25 cellular contexts compared by ENCODE assay signal in the genomic region with DNA sequence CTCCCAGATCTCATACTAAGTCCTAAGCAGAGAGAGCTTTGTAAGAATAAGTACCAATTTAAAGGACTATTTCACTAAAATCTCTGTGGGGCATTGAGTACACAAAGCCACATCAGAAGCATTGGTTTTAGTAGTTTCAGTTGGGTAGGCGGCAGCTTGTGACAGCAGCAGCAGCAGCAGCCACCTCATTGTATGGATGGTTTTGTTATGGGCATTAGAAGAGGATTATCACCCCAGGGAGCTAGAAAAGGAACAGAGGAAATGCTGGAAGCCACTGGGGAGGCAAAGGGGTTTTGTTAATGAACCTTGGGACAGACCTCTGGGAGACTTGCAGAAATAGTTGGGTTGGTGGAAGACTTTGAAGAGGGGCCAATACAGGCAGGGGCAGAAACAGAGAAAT.
A peak's percentile ranks its signal among the peaks of the same experiment; 100 is the strongest.
DNase-seq lines count a peak whose midpoint lies in the region; ATAC-seq lines count a peak whose summit lies in the region.
"Had no signal": no experiment of that assay in that cellular context is flagged by ENCODE, and none has a peak within 500 bp of the region (broad histone marks: within the 10 kb centered on the region; RNA-seq: fewer than 3 reads in every experiment).

No MANE protein-coding gene starts in this region.

- H3K4me3 ChIP-seq in BLaER1 (no peak overlapping the region), HAP-1 (no peak overlapping the region), iPS DF 6.9 (ENCODE audit: low read length) (no peak overlapping the region)
- H3K4me3 ChIP-seq: sigmoid colon, SK-N-MC had no signal

- no peaks in the 10 kb centered on the region for H3K9me3 ChIP-seq in BLaER1
- H3K9me3 ChIP-seq in HAP-1: no peaks in the 10 kb centered on the region
- H3K9me3 ChIP-seq in iPS DF 6.9 (ENCODE audit: control insufficient read depth, insufficient read depth, low read length): no peaks in the 10 kb centered on the region
- H3K9me3 ChIP-seq: sigmoid colon had no signal

- peak; percentile 38 to 51 for DNase-seq in HAP-1 (ENCODE audit: low spot score in 2 of 2)
- DNase-seq in NCI-H748 treated with DMSO at 0.1 percent for 48 hours (lab: John Stamatoyannopoulos, UW): peak; percentile 19
- peak; percentile 9 for DNase-seq in iPS DF 6.9 (ENCODE audit: low read depth, low spot score)
- DNase-seq in activated T-cell treated with anti-CD3 and anti-CD28 coated beads for 4 hours: no peak
- DNase-seq: activated CD4-positive, alpha-beta T cell treated with anti-CD3 and anti-CD28 coated beads for 4 hours; activated CD8-positive, alpha-beta memory T cell treated with anti-CD3 and anti-CD28 coated beads for 24 hours; activated naive CD4-positive, alpha-beta T cell; activated T-cell treated with anti-CD3 and anti-CD28 coated beads, Interleukin-2, amount 50 U/mL, for 24 hours; brain microvascular endothelial cell; head of caudate nucleus; islet precursor cell; Karpas-422; NCI-H187; NCI-H510A; RPMI8226; sigmoid colon; stimulated activated naive CD8-positive, alpha-beta T cell treated with anti-CD3 and anti-CD28 coated beads, Interleukin-15, Interleukin-2, amounts not matched to agents 100 U/mL and 50 U/mL, for 24 hours had no signal

- no peak overlapping the region for H3K9ac ChIP-seq in BLaER1
- H3K9ac ChIP-seq: parathyroid adenoma had no signal

- peak overlapping the region; percentile 10 for H3K4me2 ChIP-seq in BLaER1

- no peak for ATAC-seq in HG03439 (IDR thresholded peaks at IDR 0.05; ENCODE audit: unreplicated experiment)
- ATAC-seq in HG03565 (IDR thresholded peaks at IDR 0.05; ENCODE audit: unreplicated experiment): no peak
- ATAC-seq in HG03280 (IDR thresholded peaks at IDR 0.05; ENCODE audit: unreplicated experiment): no peak
- ATAC-seq: natural killer cell treated with Interleukin-12 subunit alpha and Interleukin-12 subunit beta and Interleukin-15 and Interleukin-18, amount 100 ng/mL, for 72 hours; stimulated activated naive CD8-positive, alpha-beta T cell treated with anti-CD3 and anti-CD28 coated beads, Interleukin-15, Interleukin-2, amounts not matched to agents 100 U/mL and 50 U/mL, for 24 hours had no signal

- no peaks in the 10 kb centered on the region for H4K20me1 ChIP-seq in BLaER1

- in situ Hi-C loops in HAP-1 (cut with MboI; ENCODE audit: low sequenced_read_pairs): no loop called here

- H3K27me3 ChIP-seq in BLaER1: peaks cover 90% of the 10 kb centered on the region
- peaks cover 18% of the 10 kb centered on the region for H3K27me3 ChIP-seq in HAP-1 (ENCODE audit: low read depth)
- no peaks in the 10 kb centered on the region for H3K27me3 ChIP-seq in iPS DF 6.9 (ENCODE audit: control insufficient read depth, insufficient read depth, low read length)
- H3K27me3 ChIP-seq: brain microvascular endothelial cell, sigmoid colon had no signal

- H3K4me1 ChIP-seq in BLaER1: peaks cover 11% of the 10 kb centered on the region
- no peaks in the 10 kb centered on the region for H3K4me1 ChIP-seq in HAP-1
- H3K4me1 ChIP-seq in iPS DF 6.9 (ENCODE audit: control insufficient read depth, insufficient read depth, low read length): peaks cover 4% of the 10 kb centered on the region; the same call in 1 of the 2 replicates
- H3K4me1 ChIP-seq: parathyroid adenoma, sigmoid colon had no signal

- no CpG with 5 or more reads among the region's 1 CpG for WGBS in iPS DF 6.9 (ENCODE audit: insufficient coverage, insufficient read length)

- H3K36me3 ChIP-seq in BLaER1: no peaks in the 10 kb centered on the region
- H3K36me3 ChIP-seq in HAP-1 (replicated peaks): no peaks in the 10 kb centered on the region
- H3K36me3 ChIP-seq in iPS DF 6.9 (ENCODE audit: control insufficient read depth, insufficient read depth, low read length): no peaks in the 10 kb centered on the region
- H3K36me3 ChIP-seq: brain microvascular endothelial cell, sigmoid colon had no signal

- H3K27ac ChIP-seq in BLaER1 (no peak overlapping the region), iPS DF 6.9 (ENCODE audit: low read length) (no peak overlapping the region)
- H3K27ac ChIP-seq: brain microvascular endothelial cell, C4-2B, parathyroid adenoma, sigmoid colon, SK-N-MC had no signal
